In genomic region chr15:66724732-66725467, GRCh38 we compare ENCODE assay signal across 19 cellular contexts. TPM values are rescaled to one million over a fixed set of nuclear protein-coding genes. Genes with fewer than 3 reads are reported as not detected.
DNase-seq lines count a peak whose midpoint lies in the region; ATAC-seq and TF ChIP-seq lines count a peak whose summit lies in the region.
"Had no signal": no experiment of that assay in that cellular context is flagged by ENCODE, and none has a peak within 500 bp of the region (broad histone marks: within the 10 kb centered on the region; RNA-seq: fewer than 3 reads in every experiment).

No MANE protein-coding gene starts in this region.

- H3K27me3 ChIP-seq in cardiac muscle cell, result no peaks in the 10 kb centered on the region
- no peaks in the 10 kb centered on the region for H3K27me3 ChIP-seq in endodermal cell (ENCODE audit: control insufficient read depth, insufficient read depth, low read length, poor library complexity, severe bottlenecking)
- H3K27me3 ChIP-seq: body of pancreas, gastrocnemius medialis, neutrophil had no signal

- intact Hi-C loops in Right ventricle myocardium superior (cut with DNase I), result no loop called here

- H3K36me3 ChIP-seq in cardiac muscle cell (peaks cover 51% of the 10 kb centered on the region), endodermal cell (ENCODE audit: control insufficient read depth, insufficient read depth, low read length) (peaks cover 79% of the 10 kb centered on the region)
- H3K36me3 ChIP-seq: gastrocnemius medialis, neutrophil had no signal

- peaks cover 85% of the 10 kb centered on the region for H3K36me3 Mint-ChIP-seq in endodermal cell (ENCODE audit: low read depth)
- H3K36me3 Mint-ChIP-seq in nephron (ENCODE audit: low read depth), result peaks cover 36% of the 10 kb centered on the region

- H3K27me3 Mint-ChIP-seq in endodermal cell (ENCODE audit: insufficient read depth) (no peaks in the 10 kb centered on the region), nephron (ENCODE audit: low read depth) (no peaks in the 10 kb centered on the region)
- H3K27me3 Mint-ChIP-seq: dendritic cell treated with granulocyte-macrophage colony-stimulating factor and Interleukin-4, amounts not matched to agents 40 ng/mL and 50 ng/mL, for 4 days had no signal

- peaks cover 42% of the 10 kb centered on the region for H3K4me1 ChIP-seq in cardiac muscle cell (ENCODE audit: low read depth)
- H3K4me1 ChIP-seq in endodermal cell (ENCODE audit: control insufficient read depth, insufficient read depth, low read length), result peaks cover 11% of the 10 kb centered on the region
- H3K4me1 ChIP-seq: gastrocnemius medialis had no signal

- peak overlapping the region; percentile 75 for H3K27ac Mint-ChIP-seq in endodermal cell
- H3K27ac Mint-ChIP-seq in nephron, result peak overlapping the region; percentile 10 to 76 (median 30)
- H3K27ac Mint-ChIP-seq: activated naive CD4-positive, alpha-beta T cell treated with anti-CD3 and anti-CD28 coated beads for 36 hours; dendritic cell treated with granulocyte-macrophage colony-stimulating factor and Interleukin-4, amounts not matched to agents 40 ng/mL and 50 ng/mL, for 4 days had no signal

- no peak overlapping the region for H3K9ac ChIP-seq in endodermal cell (ENCODE audit: extremely low read depth, low read length, poor library complexity, severe bottlenecking)

- H3K9me3 ChIP-seq in cardiac muscle cell (ENCODE audit: low read depth), result no peaks in the 10 kb centered on the region
- no peaks in the 10 kb centered on the region for H3K9me3 ChIP-seq in endodermal cell (ENCODE audit: control insufficient read depth, low read length)
- H3K9me3 ChIP-seq: body of pancreas, gastrocnemius medialis, neutrophil, thoracic aorta had no signal

- H3K4me3 Mint-ChIP-seq in endodermal cell, result no peak overlapping the region
- no peak overlapping the region for H3K4me3 Mint-ChIP-seq in nephron
- H3K4me3 Mint-ChIP-seq: activated naive CD4-positive, alpha-beta T cell treated with anti-CD3 and anti-CD28 coated beads for 36 hours; dendritic cell treated with granulocyte-macrophage colony-stimulating factor and Interleukin-4, amounts not matched to agents 40 ng/mL and 50 ng/mL, for 4 days had no signal

- POLR2A ChIA-PET in RWPE1 (lab: Yijun Ruan, JAX; ENCODE audit: low non-redundant PET), result no interaction called here

- TF ChIP-seq CTCF in cardiac muscle cell (IDR thresholded peaks at IDR 0.05; ENCODE audit: low read depth, low read length) (no peak), endodermal cell (conservative IDR thresholded peaks at IDR 0.05) (no peak), nephron (IDR thresholded peaks at IDR 0.05; ENCODE audit: unreplicated experiment in 3 of 3) (no peak), RWPE1 (conservative IDR thresholded peaks at IDR 0.05; ENCODE audit: low read depth) (no peak)

- peak overlapping the region; percentile 86 for H3K27ac ChIP-seq in cardiac muscle cell
- H3K27ac ChIP-seq in endodermal cell (ENCODE audit: low read depth, low read length), result no peak overlapping the region
- H3K27ac ChIP-seq in RWPE1, result no peak overlapping the region
- H3K27ac ChIP-seq: body of pancreas, gastrocnemius medialis, neutrophil had no signal

- DNase-seq in cardiac muscle cell (ENCODE audit: low read depth in 1 of 2, low spot score in 1 of 2) (no peak), Right ventricle myocardium superior (no peak), endodermal cell (no peak), GM03348 (ENCODE audit: low spot score) (no peak), DMS79 (lab: John Stamatoyannopoulos, UW) (no peak), RWPE1 (ENCODE audit: low spot score) (no peak)
- DNase-seq: activated CD4-positive, alpha-beta T cell treated with anti-CD3 and anti-CD28 coated beads, Interleukin-2, amount 50 U/mL, for 4 hours; activated naive CD4-positive, alpha-beta T cell treated with anti-CD3 and anti-CD28 coated beads for 36 hours; activated T-cell treated with anti-CD3 and anti-CD28 coated beads for 4 hours; body of pancreas; gastrocnemius medialis; NCI-H1417 treated with DMSO at 0.1 percent for 48 hours; NCI-H526; SHP77 treated with DMSO at 0.1 percent for 48 hours had no signal

- ATAC-seq in Right ventricle myocardium superior (ENCODE audit: poor library complexity) (no peak), GM18870 (IDR thresholded peaks at IDR 0.05; ENCODE audit: unreplicated experiment) (no peak)
- ATAC-seq: body of pancreas, gastrocnemius medialis had no signal

- CTCF ChIA-PET in RWPE1 (lab: Yijun Ruan, JAX), result interaction anchor here (0.6 to 1.1 kb wide), 2 partner anchors 39 to 433 kb away, joined by 5 read pairs; no protein-coding TSS in a partner anchor

- 91 to 92% methylated on average over 8 to 14 of the region's 14 CpGs for WGBS in endodermal cell (ENCODE audit: insufficient coverage in 1 of 2, insufficient read length in 1 of 2), 2 experiments

- peaks cover 28% of the 10 kb centered on the region for H3K4me1 Mint-ChIP-seq in endodermal cell
- H3K4me1 Mint-ChIP-seq in nephron, result peaks cover 65% of the 10 kb centered on the region

- H3K9me3 Mint-ChIP-seq in endodermal cell (no peaks in the 10 kb centered on the region), nephron (no peaks in the 10 kb centered on the region)
- H3K9me3 Mint-ChIP-seq: activated naive CD4-positive, alpha-beta T cell treated with anti-CD3 and anti-CD28 coated beads for 36 hours; dendritic cell treated with granulocyte-macrophage colony-stimulating factor and Interleukin-4, amounts not matched to agents 40 ng/mL and 50 ng/mL, for 4 days had no signal

- H3K4me3 ChIP-seq in cardiac muscle cell, result no peak overlapping the region
- no peak overlapping the region for H3K4me3 ChIP-seq in endodermal cell (ENCODE audit: low read length)
- H3K4me3 ChIP-seq: body of pancreas, gastrocnemius medialis, thoracic aorta had no signal

RNA-seq across cellular contexts. Expression of gene SMAD6, which starts 22.9 kb away (rescaled TPM):
- total RNA-seq in cardiac muscle cell, result 232 and 274 TPM in 2 replicates
- polyA plus RNA-seq in cardiac muscle cell, result 106 and 155 TPM in 2 replicates
- 14.1 TPM for total RNA-seq in Right ventricle myocardium superior
- total RNA-seq in endodermal cell, result 100 to 1,000 TPM; 190 to 213 TPM
- 16.0 TPM for polyA plus RNA-seq in endodermal cell (2013, experiment 1 of 2)
- polyA plus RNA-seq in endodermal cell (2013, experiment 2 of 2), result 17.3 TPM

Comparison
In these comparisons a context has a peak if more than half of its experiments do, and no peak if none do; other contexts are left out.
1. RNA of gene SMAD6, which starts 22.9 kb away (total RNA-seq): 232 to 274 TPM in cardiac muscle cell and 190 to 213 TPM in endodermal cell; 14.1 TPM in Right ventricle myocardium superior (single experiment); every median in the first group is over 10 times any median in the second.